In the genomic region with DNA sequence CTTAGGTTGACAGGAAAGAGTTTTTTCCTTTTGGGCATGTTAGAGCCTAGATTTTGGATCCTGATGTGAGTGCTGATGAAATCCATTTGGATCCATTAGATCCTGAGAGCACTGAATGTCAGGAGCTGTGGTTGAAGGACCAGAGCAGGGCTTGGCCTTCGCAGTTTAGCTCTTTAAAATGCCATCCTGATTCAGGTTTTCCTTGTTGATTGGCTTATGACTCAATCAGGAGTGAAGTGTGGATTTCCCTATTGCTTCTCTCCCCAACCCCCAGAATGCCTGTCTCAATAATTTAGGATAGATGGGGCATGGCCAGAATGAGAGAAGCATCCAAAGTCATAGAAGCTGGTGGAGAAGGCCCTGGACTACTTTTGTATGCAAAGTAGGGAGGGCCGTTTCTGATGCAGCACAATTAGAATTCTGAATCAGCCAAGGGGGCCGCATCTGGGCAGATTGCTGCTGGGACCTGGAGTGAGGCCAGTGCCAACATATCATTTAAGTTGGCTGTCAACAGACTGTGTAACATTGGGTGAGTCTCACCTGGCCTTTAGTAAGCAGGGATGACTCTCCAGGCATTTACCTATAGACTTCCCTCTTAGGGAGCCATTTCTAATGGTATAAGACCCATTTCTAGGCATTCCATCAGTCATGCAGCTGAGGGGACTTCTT, we compare ENCODE assay signal across 1 cellular context.
TF ChIP-seq lines count a peak whose summit lies in the region.

No MANE protein-coding gene starts in this region.

TF ChIP-seq in HCT116, 20 proteins besides CTCF, POLR2A, EP300 and RAD21:
- TF ChIP-seq CBX3 (IDR thresholded peaks at IDR 0.05; ENCODE audit: low read depth): no peak
- TF ChIP-seq, protein P1, sequence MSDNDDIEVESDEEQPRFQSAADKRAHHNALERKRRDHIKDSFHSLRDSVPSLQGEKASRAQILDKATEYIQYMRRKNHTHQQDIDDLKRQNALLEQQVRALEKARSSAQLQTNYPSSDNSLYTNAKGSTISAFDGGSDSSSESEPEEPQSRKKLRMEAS (IDR thresholded peaks at IDR 0.05): no peak
- TF ChIP-seq ZFX (IDR thresholded peaks at IDR 0.05): no peak
- no peak for TF ChIP-seq EGR1 (IDR thresholded peaks at IDR 0.05; ENCODE audit: low read depth)
